12 cellular contexts compared by ENCODE assay signal in the genomic region with DNA sequence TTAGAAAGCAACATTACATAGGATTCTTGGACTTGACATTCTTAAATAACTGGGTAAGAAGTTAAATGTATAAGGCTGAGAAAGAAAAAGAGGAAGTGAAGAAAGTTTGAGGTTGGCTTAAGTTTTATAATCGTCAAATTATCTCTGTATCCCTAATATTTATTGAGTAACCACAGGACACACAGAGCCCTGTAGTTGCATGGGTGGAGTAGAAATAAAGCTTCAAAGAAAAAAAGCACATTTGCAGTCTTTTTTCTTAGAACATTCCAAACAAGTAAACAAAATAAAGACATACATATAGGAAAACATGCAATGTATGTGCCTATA.
A peak's percentile ranks its signal among the peaks of the same experiment; 100 is the strongest.
DNase-seq lines count a peak whose midpoint lies in the region; ATAC-seq and TF ChIP-seq lines count a peak whose summit lies in the region.
"Had no signal": no experiment of that assay in that cellular context is flagged by ENCODE, and none has a peak within 500 bp of the region (broad histone marks: within the 10 kb centered on the region; RNA-seq: fewer than 3 reads in every experiment).

No MANE protein-coding gene starts in this region.

- H3K4me3 Mint-ChIP-seq in T-helper 2 cell treated with Interferon-gamma antibody and Interleukin-4, amounts not matched to agents 5 μg/mL and 100 μg/mL, for 36 hours = no peak overlapping the region
- H3K4me3 Mint-ChIP-seq in MCF 10A (ENCODE audit: unreplicated experiment) = no peak overlapping the region
- H3K4me3 Mint-ChIP-seq: B cell, brain, T-cell had no signal

- H3K27me3 Mint-ChIP-seq in T-helper 2 cell treated with Interferon-gamma antibody and Interleukin-4, amounts not matched to agents 5 μg/mL and 100 μg/mL, for 36 hours (ENCODE audit: low read depth) = peaks cover 3% of the 10 kb centered on the region
- no peaks in the 10 kb centered on the region for H3K27me3 Mint-ChIP-seq in MCF 10A (ENCODE audit: insufficient read depth, unreplicated experiment)
- H3K27me3 Mint-ChIP-seq: brain, T-cell had no signal

- H3K9me3 Mint-ChIP-seq in T-helper 2 cell treated with Interferon-gamma antibody and Interleukin-4, amounts not matched to agents 5 μg/mL and 100 μg/mL, for 36 hours = no peaks in the 10 kb centered on the region
- no peaks in the 10 kb centered on the region for H3K9me3 Mint-ChIP-seq in MCF 10A (ENCODE audit: unreplicated experiment)
- H3K9me3 Mint-ChIP-seq: T-cell had no signal

- TF ChIP-seq CTCF in GM12865 (IDR thresholded peaks at IDR 0.05; ENCODE audit: insufficient read depth, low read depth, low read length, missing control alignments) (no peak), NB4 (IDR thresholded peaks at IDR 0.05; ENCODE audit: low read depth, low read length) (no peak), MCF 10A (IDR thresholded peaks at IDR 0.05; ENCODE audit: unreplicated experiment) (no peak)

- CTCF ChIA-PET in MCF 10A (lab: Yijun Ruan, JAX) = no interaction called here

- no TSS peak for BruUV-seq in MCF 10A (replicated peaks; lab: Mats Ljungman, UMichigan)

- H3K27ac Mint-ChIP-seq in T-helper 2 cell treated with Interferon-gamma antibody and Interleukin-4, amounts not matched to agents 5 μg/mL and 100 μg/mL, for 36 hours = no peak overlapping the region
- no peak overlapping the region for H3K27ac Mint-ChIP-seq in MCF 10A (ENCODE audit: low read depth, unreplicated experiment)
- H3K27ac Mint-ChIP-seq: B cell, T-cell had no signal

- intact Hi-C loops in MCF 10A (cut with micrococcal nuclease) = no loop called here

- no peaks in the 10 kb centered on the region for H3K4me1 Mint-ChIP-seq in T-helper 2 cell treated with Interferon-gamma antibody and Interleukin-4, amounts not matched to agents 5 μg/mL and 100 μg/mL, for 36 hours (ENCODE audit: low read depth)
- H3K4me1 Mint-ChIP-seq in MCF 10A (ENCODE audit: insufficient read depth, unreplicated experiment) = peaks cover 8% of the 10 kb centered on the region
- H3K4me1 Mint-ChIP-seq: T-cell had no signal

- TF ChIP-seq POLR2A in NB4 (IDR thresholded peaks at IDR 0.05; ENCODE audit: extremely low read depth, insufficient read length) = no peak

- H3K36me3 Mint-ChIP-seq in T-helper 2 cell treated with Interferon-gamma antibody and Interleukin-4, amounts not matched to agents 5 μg/mL and 100 μg/mL, for 36 hours (ENCODE audit: low read depth) = no peaks in the 10 kb centered on the region
- H3K36me3 Mint-ChIP-seq in MCF 10A (ENCODE audit: insufficient read depth, unreplicated experiment) = no peaks in the 10 kb centered on the region
- H3K36me3 Mint-ChIP-seq: brain, T-cell had no signal

- POLR2A ChIA-PET in MCF 10A (lab: Yijun Ruan, JAX) = no interaction called here

- no peak overlapping the region for H3K4me3 ChIP-seq in GM12865 (ENCODE audit: low read depth, low read length)
- no peak overlapping the region for H3K4me3 ChIP-seq in NB4 (ENCODE audit: low read depth, low read length)

- DNase-seq in GM12865 (ENCODE audit: low read depth) (peak; percentile 11), NB4 (ENCODE audit: low read depth) (peak; percentile 40), MCF 10A (ENCODE audit: unreplicated experiment) (no peak)
- DNase-seq in stimulated activated CD4-positive, alpha-beta T cell treated with anti-CD3 and anti-CD28 coated beads, Interleukin-2, amount 100 ng/mL, for 48 hours = no peak
- DNase-seq in T-helper 2 cell treated with Interferon-gamma antibody and Interleukin-4, amounts not matched to agents 5 μg/mL and 100 μg/mL, for 36 hours (ENCODE audit: low spot score) = no peak
- no peak for DNase-seq in activated CD4-positive, alpha-beta T cell treated with anti-CD3 and anti-CD28 coated beads, Interleukin-2, amount 50 U/mL, for 48 hours
- DNase-seq: NCI-H226, T-cell had no signal

- ATAC-seq in GM19455 (IDR thresholded peaks at IDR 0.05; ENCODE audit: unreplicated experiment) (peak; percentile 63), HG02973 (IDR thresholded peaks at IDR 0.05; ENCODE audit: unreplicated experiment) (peak; percentile 83)
- ATAC-seq: T-cell had no signal

Comparison
In these comparisons a context has a peak if more than half of its experiments do, and no peak if none do; other contexts are left out.
1. DNase-seq: peak in GM12865 (single experiment) and NB4 (single experiment); none in stimulated activated CD4-positive, alpha-beta T cell treated with anti-CD3 and anti-CD28 coated beads, Interleukin-2, amount 100 ng/mL, for 48 hours (0 of 2), T-helper 2 cell treated with Interferon-gamma antibody and Interleukin-4, amounts not matched to agents 5 μg/mL and 100 μg/mL, for 36 hours (single experiment), MCF 10A (single experiment) and activated CD4-positive, alpha-beta T cell treated with anti-CD3 and anti-CD28 coated beads, Interleukin-2, amount 50 U/mL, for 48 hours (0 of 2).